Comparison of ENCODE assay signal across 9 cellular contexts in genomic region chr1:165854101-165854845, GRCh38. TPM values are rescaled to one million over a fixed set of nuclear protein-coding genes. Genes with fewer than 3 reads are reported as not detected.
DNase-seq lines count a peak whose midpoint lies in the region; ATAC-seq, FAIRE-seq and TF ChIP-seq lines count a peak whose summit lies in the region.
"Had no signal": no experiment of that assay in that cellular context is flagged by ENCODE, and none has a peak within 500 bp of the region (broad histone marks: within the 10 kb centered on the region; RNA-seq: fewer than 3 reads in every experiment).

No MANE protein-coding gene starts in this region.

- H3K27ac Mint-ChIP-seq in astrocyte (ENCODE audit: unreplicated experiment): peak overlapping the region; percentile 92
- H3K27ac Mint-ChIP-seq in activated CD8-positive, alpha-beta T cell treated with anti-CD3 and anti-CD28 coated beads for 36 hours: no peak overlapping the region

- TF ChIP-seq RAD21 in HepG2 (CRISPR knock-in tag; IDR thresholded peaks at IDR 0.05): no peak

- H2AFZ ChIP-seq in astrocyte (ENCODE audit: low read depth, low read length) (no peak overlapping the region), HepG2 (ENCODE audit: low read length) (no peak overlapping the region)

- H3K27ac ChIP-seq in BLaER1 treated with 17β-estradiol and CSF1 and Interleukin-3, amounts not matched to agents 10 nM and 100 nM: peak overlapping the region; percentile 22 to 97 (median 89); a peak in 21 of 22 replicates
- peak overlapping the region; percentile 81 for H3K27ac ChIP-seq in astrocyte (ENCODE audit: low read depth, low read length)
- H3K27ac ChIP-seq in HepG2 (ENCODE audit: extremely low read length, insufficient read depth, low read length): no peak overlapping the region
- no peak overlapping the region for H3K27ac ChIP-seq in small intestine (ENCODE audit: low read depth in 1 of 2, low read length in 1 of 2)

- peaks cover 0 to 73% (median 37%) of the 10 kb centered on the region in 11 experiments; a peak in 18 of 22 replicates for H4K20me1 ChIP-seq in BLaER1 treated with 17β-estradiol and CSF1 and Interleukin-3, amounts not matched to agents 10 nM and 100 nM
- H4K20me1 ChIP-seq in astrocyte (ENCODE audit: insufficient read depth, low read length) (peaks cover 53% of the 10 kb centered on the region), HepG2 (ENCODE audit: insufficient read depth, low read length) (peaks cover 58% of the 10 kb centered on the region)

- H3K9me3 ChIP-seq in BLaER1 treated with 17β-estradiol and CSF1 and Interleukin-3, amounts not matched to agents 10 nM and 100 nM (replicated peaks in 1 of 11): no peaks in the 10 kb centered on the region
- H3K9me3 ChIP-seq in astrocyte (ENCODE audit: insufficient read depth, low read depth, low read length): no peaks in the 10 kb centered on the region
- H3K9me3 ChIP-seq in HepG2 (ENCODE audit: low read length): no peaks in the 10 kb centered on the region
- no peaks in the 10 kb centered on the region for H3K9me3 ChIP-seq in small intestine (ENCODE audit: control insufficient read depth, low read depth)

- peak overlapping the region; percentile 79 to 95 (median 90) for H3K4me2 ChIP-seq in BLaER1 treated with 17β-estradiol and CSF1 and Interleukin-3, amounts not matched to agents 10 nM and 100 nM
- H3K4me2 ChIP-seq in astrocyte (ENCODE audit: low read length) (peak overlapping the region; percentile 61), HepG2 (ENCODE audit: low read depth, low read length) (no peak overlapping the region)

- H3K36me3 Mint-ChIP-seq in astrocyte (ENCODE audit: low read depth, unreplicated experiment): peaks cover 3% of the 10 kb centered on the region
- H3K36me3 Mint-ChIP-seq in activated CD8-positive, alpha-beta T cell treated with anti-CD3 and anti-CD28 coated beads for 36 hours (ENCODE audit: low read depth): peaks cover 12% of the 10 kb centered on the region

- ATAC-seq in HepG2: no peak
- no peak for ATAC-seq in GM21367 (IDR thresholded peaks at IDR 0.05; ENCODE audit: unreplicated experiment)
- no peak for ATAC-seq in activated CD8-positive, alpha-beta T cell treated with anti-CD3 and anti-CD28 coated beads for 36 hours

- peaks cover 91% of the 10 kb centered on the region for H3K79me2 ChIP-seq in astrocyte (ENCODE audit: insufficient read depth, low read length)
- H3K79me2 ChIP-seq in HepG2 (ENCODE audit: insufficient read depth, low read length): peaks cover 89% of the 10 kb centered on the region

- CTCF ChIA-PET in HepG2 (lab: Yijun Ruan, JAX; ENCODE audit: low intra/inter-chr PET ratio, low total read pairs): no interaction called here
- CTCF ChIA-PET in activated CD8-positive, alpha-beta T cell treated with anti-CD3 and anti-CD28 coated beads for 36 hours (lab: Charles Lee): interaction anchor here (2.1 kb wide), 1 partner anchor 27 kb away, joined by 4 read pairs; the partner anchor contains the start of gene UCK2

- H3K4me3 ChIP-seq in BLaER1 treated with 17β-estradiol and CSF1 and Interleukin-3, amounts not matched to agents 10 nM and 100 nM: peak overlapping the region in 2 of 10 experiments; percentile 7 to 38; a peak in 2 of 20 replicates
- no peak overlapping the region for H3K4me3 ChIP-seq in astrocyte (ENCODE audit: insufficient read depth, low read depth, low read length)
- no peak overlapping the region for H3K4me3 ChIP-seq in HepG2 (replicated peaks in 1 of 3; ENCODE audit: insufficient read depth in 1 of 3, low read depth in 2 of 3, low read length in 3 of 3)
- no peak overlapping the region for H3K4me3 ChIP-seq in small intestine (ENCODE audit: low read depth in 1 of 2, low read length in 2 of 2)

- POLR2A ChIA-PET in HepG2 (lab: Yijun Ruan, JAX): interaction anchor here (1.3 kb wide), 1 partner anchor 85 kb away, joined by 6 read pairs; the partner anchor contains the start of gene TMCO1
- POLR2A ChIA-PET in activated CD8-positive, alpha-beta T cell treated with anti-CD3 and anti-CD28 coated beads for 36 hours (lab: Charles Lee): no interaction called here

- DNase-seq in HS-5 (ENCODE audit: low read depth) (peak; percentile 94), astrocyte (ENCODE audit: low read depth) (peak; percentile 97), HepG2 (ENCODE audit: low spot score) (no peak), small intestine (no peak)
- DNase-seq in stimulated activated CD4-positive, alpha-beta T cell treated with anti-CD3 and anti-CD28 coated beads, Interleukin-2, amount 100 ng/mL, for 48 hours: no peak
- no peak for DNase-seq in activated CD8-positive, alpha-beta T cell treated with anti-CD3 and anti-CD28 coated beads for 36 hours
- DNase-seq: effector CD4-positive, alpha-beta T cell had no signal

- no peaks in the 10 kb centered on the region for H3K9me3 Mint-ChIP-seq in astrocyte (ENCODE audit: unreplicated experiment)
- no peaks in the 10 kb centered on the region for H3K9me3 Mint-ChIP-seq in activated CD8-positive, alpha-beta T cell treated with anti-CD3 and anti-CD28 coated beads for 36 hours

- H3K4me1 Mint-ChIP-seq in astrocyte (ENCODE audit: low read depth, unreplicated experiment): peaks cover 83% of the 10 kb centered on the region
- peaks cover 31% of the 10 kb centered on the region for H3K4me1 Mint-ChIP-seq in activated CD8-positive, alpha-beta T cell treated with anti-CD3 and anti-CD28 coated beads for 36 hours (ENCODE audit: low read depth)

- no peaks in the 10 kb centered on the region for H3K27me3 Mint-ChIP-seq in astrocyte (ENCODE audit: low read depth, unreplicated experiment)
- H3K27me3 Mint-ChIP-seq in activated CD8-positive, alpha-beta T cell treated with anti-CD3 and anti-CD28 coated beads for 36 hours: no peaks in the 10 kb centered on the region

- H3K4me3 Mint-ChIP-seq in astrocyte (ENCODE audit: unreplicated experiment): no peak overlapping the region
- H3K4me3 Mint-ChIP-seq in activated CD8-positive, alpha-beta T cell treated with anti-CD3 and anti-CD28 coated beads for 36 hours: no peak overlapping the region

- BruUV-seq in HepG2 (replicated peaks; lab: Mats Ljungman, UMichigan): no TSS peak

- peak overlapping the region in 10 of 11 experiments; percentile 35 to 75 (median 70); a peak in 18 of 22 replicates for H3K9ac ChIP-seq in BLaER1 treated with 17β-estradiol and CSF1 and Interleukin-3, amounts not matched to agents 10 nM and 100 nM
- peak overlapping the region; percentile 57 for H3K9ac ChIP-seq in astrocyte (ENCODE audit: low read length)
- no peak overlapping the region for H3K9ac ChIP-seq in HepG2 (ENCODE audit: insufficient read depth, low read depth, low read length)

- peak; percentile 62 for FAIRE-seq in astrocyte (lab: Jason Lieb, UNC)
- FAIRE-seq in HepG2 (lab: Jason Lieb, UNC): no peak
- no peak for FAIRE-seq in small intestine (lab: Jason Lieb, UNC)

- H3K4me1 ChIP-seq in BLaER1 treated with 17β-estradiol and CSF1 and Interleukin-3, amounts not matched to agents 10 nM and 100 nM: peaks cover 93 to 98% (median 95%) of the 10 kb centered on the region in 10 experiments
- H3K4me1 ChIP-seq in astrocyte (ENCODE audit: insufficient read depth, low read length) (peaks cover 28% of the 10 kb centered on the region), HepG2 (ENCODE audit: insufficient read depth, low read length) (peaks cover 61% of the 10 kb centered on the region), small intestine (ENCODE audit: control insufficient read depth in 2 of 2, insufficient read depth in 1 of 2, low read depth in 1 of 2, low read length in 1 of 2) (peaks cover 12 to 13% of the 10 kb centered on the region in 2 donors)

- 91% methylated on average over 6 of the region's 7 CpGs for WGBS in HepG2 (ENCODE audit: low lambda C conversion rate)
- WGBS in small intestine, 3 donors: 65 to 67% (median 66%) methylated on average over 7 of the region's 7 CpGs

- TF ChIP-seq CTCF in astrocyte (IDR thresholded peaks at IDR 0.05; ENCODE audit: insufficient read depth, low read depth, low read length): no peak
- TF ChIP-seq CTCF in HepG2 (CRISPR knock-in tag; IDR thresholded peaks at IDR 0.05): no peak
- no peak for TF ChIP-seq CTCF in activated CD8-positive, alpha-beta T cell treated with anti-CD3 and anti-CD28 coated beads for 36 hours (IDR thresholded peaks at IDR 0.05)

- intact Hi-C loops in HepG2 (cut with micrococcal nuclease; ENCODE audit: unreplicated experiment): no loop called here
- intact Hi-C loops in activated CD8-positive, alpha-beta T cell treated with anti-CD3 and anti-CD28 coated beads for 36 hours (cut with micrococcal nuclease): no loop called here

- TF ChIP-seq EP300 in HepG2 (IDR thresholded peaks at IDR 0.05; ENCODE audit: low read depth in 2 of 2, low read length in 2 of 2): no peak
- no peak for TF ChIP-seq EP300 in HepG2 (CRISPR knock-in tag; IDR thresholded peaks at IDR 0.05; ENCODE audit: borderline replicate concordance)

- peaks cover 0 to 8% (median 2%) of the 10 kb centered on the region in 11 experiments; a peak in 4 of 22 replicates for H3K36me3 ChIP-seq in BLaER1 treated with 17β-estradiol and CSF1 and Interleukin-3, amounts not matched to agents 10 nM and 100 nM
- H3K36me3 ChIP-seq in astrocyte (ENCODE audit: insufficient read depth, low read length) (no peaks in the 10 kb centered on the region), HepG2 (replicated peaks in 1 of 2; ENCODE audit: control insufficient read depth in 1 of 2, insufficient read depth in 2 of 2, low read length in 2 of 2) (no peaks in the 10 kb centered on the region), small intestine (ENCODE audit: control insufficient read depth in 2 of 2, insufficient read depth in 2 of 2, low read length in 2 of 2) (no peaks in the 10 kb centered on the region)

- no peak for TF ChIP-seq POLR2A in HepG2 (IDR thresholded peaks at IDR 0.05; ENCODE audit: insufficient read depth in 1 of 2, low read depth in 2 of 2, low read length in 2 of 2)

- in situ Hi-C loops in HepG2 (cut with HindIII; ENCODE audit: extremely low pct_ligation_motif_present, low pct_unique_long_range_greater_than_20kb): no loop called here

- no peaks in the 10 kb centered on the region for H3K27me3 ChIP-seq in BLaER1 treated with 17β-estradiol and CSF1 and Interleukin-3, amounts not matched to agents 10 nM and 100 nM
- H3K27me3 ChIP-seq in astrocyte (ENCODE audit: insufficient read depth, low read length) (no peaks in the 10 kb centered on the region), HepG2 (ENCODE audit: control insufficient read depth in 1 of 2, insufficient read depth in 2 of 2, low read length in 2 of 2) (no peaks in the 10 kb centered on the region), small intestine (ENCODE audit: control insufficient read depth in 2 of 2, insufficient read depth in 2 of 2, low read length in 2 of 2) (no peaks in the 10 kb centered on the region)

RNA-seq across cellular contexts. Expression of gene UCK2, which starts 26.9 kb away (rescaled TPM):
- total RNA-seq in astrocyte (111 TPM in 2 replicates), HepG2 (2016; rRNA removed; fragmentation: Illumina TruSeq; extraction: Trizol) (61.2 and 64.3 TPM in 2 replicates)
- total RNA-seq in HepG2 (2016; cell fraction: cytosol; rRNA removed; fragmentation: Illumina TruSeq; extraction: Trizol; ENCODE audit: low read depth): 48.7 and 49.7 TPM in 2 replicates
- 63.3 and 67.3 TPM in 2 replicates for total RNA-seq in HepG2 (2016; cell fraction: insoluble cytoplasmic fraction; rRNA removed; fragmentation: Illumina TruSeq; extraction: Trizol)
- total RNA-seq in HepG2 (2016; cell fraction: membrane; rRNA removed; fragmentation: Illumina TruSeq; extraction: Trizol): 50.4 and 50.6 TPM in 2 replicates
- 29.2 and 34.0 TPM in 2 replicates for total RNA-seq in HepG2 (2016; cell fraction: nucleus; rRNA removed; fragmentation: Illumina TruSeq; extraction: Trizol)
- polyA plus RNA-seq in HepG2 (2011; rRNA removed) (67.7 and 78.0 TPM in 2 replicates), small intestine (10 to 100 TPM; 35.1 to 37.6 (median 35.9) TPM)
- polyA plus RNA-seq in HepG2 (2011; cell fraction: cytosol; rRNA removed): 65.6 and 80.3 TPM in 2 replicates
- polyA plus RNA-seq in HepG2 (2011; cell fraction: nucleus; rRNA removed): 37.2 and 37.9 TPM in 2 replicates
- 42.1 and 43.5 TPM in 2 replicates for polyA plus RNA-seq in HepG2 (2012)
- polyA plus RNA-seq in HepG2 (2016; cell fraction: cytosol; fragmentation: Illumina TruSeq; extraction: Trizol; ENCODE audit: low read depth): 37.9 and 42.9 TPM in 2 replicates
- 73.9 and 74.9 TPM in 2 replicates for polyA plus RNA-seq in HepG2 (2016; cell fraction: insoluble cytoplasmic fraction; fragmentation: Illumina TruSeq; extraction: Trizol; ENCODE audit: low read depth)
- polyA plus RNA-seq in HepG2 (2016; cell fraction: membrane; fragmentation: Illumina TruSeq; extraction: Trizol; ENCODE audit: low read depth): 38.1 and 41.9 TPM in 2 replicates
- 50.4 and 61.3 TPM in 2 replicates for polyA plus RNA-seq in HepG2 (2016; cell fraction: nucleus; fragmentation: Illumina TruSeq; extraction: Trizol; ENCODE audit: insufficient read depth, low read depth)
- 72.4 and 233 TPM in 2 replicates for polyA minus RNA-seq in HepG2 (2011; rRNA and poly(A)+ RNA removed; ENCODE audit: low replicate concordance)
- polyA minus RNA-seq in HepG2 (2011; cell fraction: cytosol; rRNA and poly(A)+ RNA removed): 37.7 and 47.8 TPM in 2 replicates
- 32.8 and 33.9 TPM in 2 replicates for polyA minus RNA-seq in HepG2 (2011; cell fraction: nucleus; rRNA and poly(A)+ RNA removed)
- total RNA-seq in activated CD8-positive, alpha-beta T cell treated with anti-CD3 and anti-CD28 coated beads for 36 hours: 10 to 100 TPM; 66.5 to 72.2 TPM

Comparison
In these comparisons a context has a peak if more than half of its experiments do, and no peak if none do; other contexts are left out.
1. H3K27ac ChIP-seq: peak in BLaER1 treated with 17β-estradiol and CSF1 and Interleukin-3, amounts not matched to agents 10 nM and 100 nM (11 of 11) and astrocyte (single experiment); none in HepG2 (single experiment) and small intestine (0 of 2).
2. DNase-seq: peak in HS-5 (single experiment) and astrocyte (single experiment); none in HepG2 (single experiment), stimulated activated CD4-positive, alpha-beta T cell treated with anti-CD3 and anti-CD28 coated beads, Interleukin-2, amount 100 ng/mL, for 48 hours (0 of 2), small intestine (single experiment) and activated CD8-positive, alpha-beta T cell treated with anti-CD3 and anti-CD28 coated beads for 36 hours (single experiment).